In the genomic region with DNA sequence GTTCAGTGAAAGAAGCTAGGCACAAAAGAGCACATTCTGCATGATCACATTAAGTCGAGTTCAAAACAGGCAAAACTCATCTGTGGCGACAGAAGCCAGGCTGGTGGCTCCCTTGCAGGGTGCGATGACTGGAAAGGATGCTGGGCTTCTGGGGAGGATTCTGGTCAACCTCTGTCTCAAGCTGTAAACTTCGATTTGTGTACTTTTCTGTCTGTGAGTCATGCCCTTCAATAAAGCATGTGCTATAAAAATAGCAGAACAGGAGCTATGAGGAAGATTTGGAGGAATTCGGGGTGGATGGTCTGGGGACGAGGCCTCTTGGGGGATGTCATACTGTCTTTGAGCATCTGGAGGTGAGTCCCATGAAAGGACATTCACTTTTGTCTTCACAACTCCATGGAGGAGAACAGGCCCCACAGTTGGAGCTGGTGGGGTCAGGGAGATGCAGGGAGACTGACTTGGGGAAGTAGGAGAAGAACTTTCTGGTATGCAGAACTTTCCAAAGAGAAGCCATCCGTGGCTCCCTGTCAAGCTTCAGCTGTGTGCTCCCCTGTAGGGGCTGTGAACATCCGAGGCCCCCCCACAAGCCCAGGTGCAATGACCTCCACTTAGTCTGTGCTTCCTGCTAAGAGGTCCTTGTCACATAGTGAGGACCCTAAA, we compare ENCODE assay signal across 21 cellular contexts.
DNase-seq lines count a peak whose midpoint lies in the region; ATAC-seq, FAIRE-seq and TF ChIP-seq lines count a peak whose summit lies in the region.
"Had no signal": no experiment of that assay in that cellular context is flagged by ENCODE, and none has a peak within 500 bp of the region (broad histone marks: within the 10 kb centered on the region; RNA-seq: fewer than 3 reads in every experiment).

No MANE protein-coding gene starts in this region.

- WGBS in IMR-90 (ENCODE audit: extremely low coverage in 2 of 2, insufficient read length in 1 of 2), 2 experiments: no CpG with 5 or more reads among the region's 8 CpGs
- WGBS in mesenchymal stem cell: 25% methylated on average over 8 of the region's 8 CpGs

- H2BK120ac ChIP-seq in IMR-90 (ENCODE audit: low read depth, low read length) (peak overlapping the region; percentile 87), mesenchymal stem cell (ENCODE audit: low read depth, low read length) (peak overlapping the region; percentile 64)

- DNase-seq in AG08396 (ENCODE audit: low spot score) (peak; percentile 85), IMR-90 (peak; percentile 82), astrocyte (ENCODE audit: low read depth) (peak; percentile 32), mesenchymal stem cell (peak; percentile 82), lower lobe of right lung (no peak), C1 segment of cervical spinal cord (lab: John Stamatoyannopoulos, UW) (no peak)
- DNase-seq: activated CD4-positive, alpha-beta memory T cell treated with anti-CD3 and anti-CD28 coated beads, Interleukin-2, amount 10 ng/mL, durations not matched to agents 7 days and 5 days; adrenal gland; hypothalamus; left ventricle myocardium inferior; naive thymus-derived CD4-positive, alpha-beta T cell; NCI-H1092 treated with DMSO at 0.1 percent for 48 hours; NCI-H345; SJCRH30; stimulated activated CD4-positive, alpha-beta T cell treated with anti-CD3 and anti-CD28 coated beads, Interleukin-2, amount 100 ng/mL, for 24 hours had no signal

- POLR2A ChIA-PET in IMR-90 (lab: Charles Lee; ENCODE audit: unreplicated experiment): no interaction called here

- H2BK20ac ChIP-seq in IMR-90 (ENCODE audit: low read depth, low read length): peak overlapping the region; percentile 81

- H3K9ac ChIP-seq in IMR-90 (ENCODE audit: low read depth, low read length): no peak overlapping the region
- H3K9ac ChIP-seq in astrocyte (ENCODE audit: low read length): no peak overlapping the region
- no peak overlapping the region for H3K9ac ChIP-seq in mesenchymal stem cell (ENCODE audit: low read length)

- H2AK9ac ChIP-seq in IMR-90 (replicated peaks; ENCODE audit: low read depth, low read length, poor library complexity): no peak overlapping the region

- H3K4me3 Mint-ChIP-seq in astrocyte (ENCODE audit: unreplicated experiment): no peak overlapping the region
- H3K4me3 Mint-ChIP-seq: activated CD4-positive, alpha-beta memory T cell treated with anti-CD3 and anti-CD28 coated beads, Interleukin-2, amount 10 ng/mL, durations not matched to agents 7 days and 5 days; activated T-helper 1 cell treated with anti-CD3 and anti-CD28 coated beads, Interleukin-12 subunit alpha, Interleukin-12 subunit beta, Interleukin-2, Interleukin-4 antibody, amounts not matched to agents 30 ng/mL and 10 ng/mL and 1 ng/mL, durations not matched to agents 14 hours and 24 hours and 36 hours; B cell; naive thymus-derived CD4-positive, alpha-beta T cell had no signal

- no TSS peak for BruUV-seq in IMR-90 (replicated peaks; lab: Mats Ljungman, UMichigan)

- ATAC-seq in IMR-90 (ENCODE audit: low read depth) (peak; percentile 83), GM18502 (IDR thresholded peaks at IDR 0.05; ENCODE audit: poor library complexity, unreplicated experiment) (no peak), GM19324 (IDR thresholded peaks at IDR 0.05; ENCODE audit: low FRiP score, unreplicated experiment) (no peak), lower lobe of right lung (no peak)
- ATAC-seq: naive thymus-derived CD4-positive, alpha-beta T cell had no signal

- H2AK5ac ChIP-seq in IMR-90 (ENCODE audit: low read depth, low read length) (peak overlapping the region; percentile 79), mesenchymal stem cell (ENCODE audit: low read length, severe bottlenecking) (no peak overlapping the region)

- H3K79me1 ChIP-seq in IMR-90 (ENCODE audit: low read depth in 1 of 2, low read length in 2 of 2) (no peaks in the 10 kb centered on the region), mesenchymal stem cell (replicated peaks; ENCODE audit: low read length, poor library complexity, severe bottlenecking) (no peaks in the 10 kb centered on the region)

- no peak for TF ChIP-seq CTCF in IMR-90 (conservative IDR thresholded peaks at IDR 0.05; ENCODE audit: low read depth, low read length)
- no peak for TF ChIP-seq CTCF in astrocyte (IDR thresholded peaks at IDR 0.05; ENCODE audit: insufficient read depth, low read depth, low read length)
- no peak for TF ChIP-seq CTCF in lower lobe of right lung (IDR thresholded peaks at IDR 0.05)

- H3K9me1 ChIP-seq in IMR-90 (ENCODE audit: insufficient read depth, low read length): peaks cover 12% of the 10 kb centered on the region; the same call in 1 of the 2 replicates

- H3K4me3 ChIP-seq in IMR-90 (ENCODE audit: insufficient read depth, low read depth, low read length): no peak overlapping the region
- H3K4me3 ChIP-seq in astrocyte (ENCODE audit: insufficient read depth, low read depth, low read length): no peak overlapping the region
- H3K4me3 ChIP-seq in mesenchymal stem cell (ENCODE audit: insufficient read depth in 1 of 2, low read depth in 1 of 2, low read length in 2 of 2): no peak overlapping the region
- H3K4me3 ChIP-seq in lower lobe of right lung: no peak overlapping the region
- H3K4me3 ChIP-seq: adrenal gland, left ventricle myocardium inferior, SJCRH30, thoracic aorta had no signal

- no peaks in the 10 kb centered on the region for H4K20me1 ChIP-seq in IMR-90 (ENCODE audit: insufficient read depth, low read length)
- no peaks in the 10 kb centered on the region for H4K20me1 ChIP-seq in astrocyte (ENCODE audit: insufficient read depth, low read length)

- peaks cover 6% of the 10 kb centered on the region for H3K36me3 Mint-ChIP-seq in astrocyte (ENCODE audit: low read depth, unreplicated experiment)

- peak overlapping the region; percentile 31; the same call in 1 of the 2 replicates for H3K23ac ChIP-seq in IMR-90 (ENCODE audit: low read depth, low read length)
- no peak overlapping the region for H3K23ac ChIP-seq in mesenchymal stem cell (ENCODE audit: low read length in 2 of 2)

- peak overlapping the region in 1 of 2 experiments; percentile 25 for H2BK12ac ChIP-seq in mesenchymal stem cell (ENCODE audit: low read length in 2 of 2)

- no peak overlapping the region; the same call in 1 of the 2 replicates for H3K18ac ChIP-seq in IMR-90 (ENCODE audit: low read depth, low read length)
- peak overlapping the region; percentile 52 for H3K18ac ChIP-seq in mesenchymal stem cell (ENCODE audit: low read depth in 1 of 2, low read length in 2 of 2)

- in situ Hi-C loops in IMR-90 (cut with MboI; ENCODE audit: low sequenced_read_pairs): no loop called here

- peaks cover 10% of the 10 kb centered on the region for H3K4me1 ChIP-seq in IMR-90 (ENCODE audit: control insufficient read depth, insufficient read depth, low read length)
- H3K4me1 ChIP-seq in astrocyte (ENCODE audit: insufficient read depth, low read length): peaks cover 9% of the 10 kb centered on the region
- H3K4me1 ChIP-seq in mesenchymal stem cell (ENCODE audit: control insufficient read depth, insufficient read depth, low read depth, low read length): peaks cover 21% of the 10 kb centered on the region
- no peaks in the 10 kb centered on the region for H3K4me1 ChIP-seq in lower lobe of right lung
- H3K4me1 ChIP-seq: adrenal gland, left ventricle myocardium inferior, SJCRH30 had no signal

- peak overlapping the region; percentile 22; the same call in 1 of the 2 replicates for H3K56ac ChIP-seq in IMR-90 (ENCODE audit: extremely low read depth, insufficient read depth, low read length)

- peak overlapping the region; percentile 8; the same call in 1 of the 2 replicates for H3K4me2 ChIP-seq in IMR-90 (ENCODE audit: low read depth, low read length)
- no peak overlapping the region for H3K4me2 ChIP-seq in astrocyte (ENCODE audit: low read length)
- no peak overlapping the region for H3K4me2 ChIP-seq in mesenchymal stem cell (ENCODE audit: low read length, poor library complexity, severe bottlenecking)

- H3K27ac Mint-ChIP-seq in astrocyte (ENCODE audit: unreplicated experiment): no peak overlapping the region
- H3K27ac Mint-ChIP-seq: activated CD4-positive, alpha-beta memory T cell treated with anti-CD3 and anti-CD28 coated beads, Interleukin-2, amount 10 ng/mL, durations not matched to agents 7 days and 5 days; activated T-helper 1 cell treated with anti-CD3 and anti-CD28 coated beads, Interleukin-12 subunit alpha, Interleukin-12 subunit beta, Interleukin-2, Interleukin-4 antibody, amounts not matched to agents 30 ng/mL and 10 ng/mL and 1 ng/mL, durations not matched to agents 14 hours and 24 hours and 36 hours; B cell; naive thymus-derived CD4-positive, alpha-beta T cell had no signal

- H3K9me3 ChIP-seq in IMR-90 (ENCODE audit: control insufficient read depth, insufficient read depth, low read length) (peaks cover 6% of the 10 kb centered on the region), astrocyte (ENCODE audit: insufficient read depth, low read depth, low read length) (peaks cover 8% of the 10 kb centered on the region), mesenchymal stem cell (ENCODE audit: control insufficient read depth, low read length) (peaks cover 15% of the 10 kb centered on the region), lower lobe of right lung (no peaks in the 10 kb centered on the region)
- H3K9me3 ChIP-seq: adrenal gland, SJCRH30 had no signal

- FAIRE-seq in astrocyte (lab: Jason Lieb, UNC): no peak
- FAIRE-seq: colon had no signal

- H2BK5ac ChIP-seq in IMR-90 (ENCODE audit: low read depth, low read length, poor library complexity, severe bottlenecking) (no peak overlapping the region), mesenchymal stem cell (ENCODE audit: low read depth, low read length, poor library complexity, severe bottlenecking) (no peak overlapping the region)

- no peak for TF ChIP-seq POLR2A in IMR-90 (IDR thresholded peaks at IDR 0.05; ENCODE audit: low read depth, low read length)

- H3K27me3 Mint-ChIP-seq in astrocyte (ENCODE audit: low read depth, unreplicated experiment): peaks cover 50% of the 10 kb centered on the region

- peaks cover 25% of the 10 kb centered on the region for H3K9me3 Mint-ChIP-seq in astrocyte (ENCODE audit: unreplicated experiment)

- H2BK15ac ChIP-seq in IMR-90 (ENCODE audit: low read depth, low read length) (peak overlapping the region; percentile 67; the same call in 2 of the 3 replicates), mesenchymal stem cell (ENCODE audit: low read depth, poor library complexity, severe bottlenecking) (peak overlapping the region; percentile 94)

- H4K5ac ChIP-seq in IMR-90 (ENCODE audit: low read depth, low read length): no peak overlapping the region

- H3K27me3 ChIP-seq in IMR-90 (ENCODE audit: control insufficient read depth, insufficient read depth, low read length) (no peaks in the 10 kb centered on the region), astrocyte (ENCODE audit: insufficient read depth, low read length) (no peaks in the 10 kb centered on the region), mesenchymal stem cell (ENCODE audit: control insufficient read depth in 1 of 2, insufficient read depth in 1 of 2, low read length in 2 of 2) (no peaks in the 10 kb centered on the region), lower lobe of right lung (ENCODE audit: low read depth) (no peaks in the 10 kb centered on the region)
- H3K27me3 ChIP-seq: adrenal gland, SJCRH30 had no signal

- CTCF ChIA-PET in IMR-90 (lab: Yijun Ruan, JAX): no interaction called here

- TF ChIP-seq RAD21 in IMR-90 (IDR thresholded peaks at IDR 0.05; ENCODE audit: low read length): no peak

- H3K4me1 Mint-ChIP-seq in astrocyte (ENCODE audit: low read depth, unreplicated experiment): no peaks in the 10 kb centered on the region

- H3K27ac ChIP-seq in IMR-90 (ENCODE audit: insufficient read depth, low read length) (0 out of 2 replicates have a peak overlapping the region, but pooled peaks have one; percentile 15), astrocyte (ENCODE audit: low read depth, low read length) (no peak overlapping the region), mesenchymal stem cell (ENCODE audit: low read length, poor library complexity, severe bottlenecking) (no peak overlapping the region), lower lobe of right lung (no peak overlapping the region)
- H3K27ac ChIP-seq: adrenal gland, left ventricle myocardium inferior, SJCRH30, thoracic aorta had no signal

- dilution Hi-C loops in IMR-90 (cut with HindIII; ENCODE audit: low sequenced_read_pairs, unreplicated experiment): no loop called here

- H2AFZ ChIP-seq in IMR-90 (replicated peaks; ENCODE audit: low read length, poor library complexity) (peak overlapping the region; percentile 63), astrocyte (ENCODE audit: low read depth, low read length) (no peak overlapping the region), mesenchymal stem cell (ENCODE audit: low read depth, low read length) (no peak overlapping the region)

- H3K14ac ChIP-seq in IMR-90 (replicated peaks; ENCODE audit: low read depth, low read length): peak overlapping the region; percentile 24; the same call in 1 of the 2 replicates
- no peak overlapping the region for H3K14ac ChIP-seq in mesenchymal stem cell (ENCODE audit: low read length in 2 of 2)

- intact Hi-C loops in IMR-90 (cut with micrococcal nuclease): no loop called here
- intact Hi-C loops in lower lobe of right lung (cut with DNase I): no loop called here

- H3K36me3 ChIP-seq in IMR-90 (ENCODE audit: control insufficient read depth, insufficient read depth, low read length) (no peaks in the 10 kb centered on the region), astrocyte (ENCODE audit: insufficient read depth, low read length) (no peaks in the 10 kb centered on the region), mesenchymal stem cell (ENCODE audit: control insufficient read depth in 1 of 2, insufficient read depth in 2 of 2, low read depth in 1 of 2, low read length in 2 of 2) (no peaks in the 10 kb centered on the region), lower lobe of right lung (no peaks in the 10 kb centered on the region)
- H3K36me3 ChIP-seq: adrenal gland, left ventricle myocardium inferior, SJCRH30, thoracic aorta had no signal

- H4K8ac ChIP-seq in IMR-90 (ENCODE audit: low read depth in 2 of 2, low read length in 2 of 2) (peak overlapping the region in 1 of 2 experiments; percentile 48; a peak in 1 of 4 replicates), mesenchymal stem cell (ENCODE audit: low read length) (peak overlapping the region; percentile 8)

- peak overlapping the region; percentile 72 for H3K4ac ChIP-seq in IMR-90 (ENCODE audit: low read depth, low read length)
- peak overlapping the region in 1 of 2 experiments; percentile 77 for H3K4ac ChIP-seq in mesenchymal stem cell (ENCODE audit: low read depth in 1 of 2, low read length in 2 of 2)

- peak overlapping the region; percentile 56; the same call in 1 of the 2 replicates for H4K91ac ChIP-seq in IMR-90 (ENCODE audit: insufficient read depth, low read depth, low read length)
- H4K91ac ChIP-seq in mesenchymal stem cell (ENCODE audit: low read length): peak overlapping the region; percentile 77

- no peaks in the 10 kb centered on the region for H3K79me2 ChIP-seq in astrocyte (ENCODE audit: insufficient read depth, low read length)

Comparison
In these comparisons a context has a peak if more than half of its experiments do, and no peak if none do; other contexts are left out.
1. DNase-seq: peak in AG08396 (single experiment), IMR-90 (single experiment), astrocyte (single experiment) and mesenchymal stem cell (single experiment); none in lower lobe of right lung (single experiment) and C1 segment of cervical spinal cord (0 of 14).